Comparison of ENCODE assay signal across 22 cellular contexts in genomic region chr3:67719333-67719732, GRCh38.
DNase-seq lines count a peak whose midpoint lies in the region; ATAC-seq and TF ChIP-seq lines count a peak whose summit lies in the region.
"Had no signal": no experiment of that assay in that cellular context is flagged by ENCODE, and none has a peak within 500 bp of the region (broad histone marks: within the 10 kb centered on the region; RNA-seq: fewer than 3 reads in every experiment).

No MANE protein-coding gene starts in this region.

- H3K36me3 Mint-ChIP-seq in HFFc6 (ENCODE audit: low read depth), result peaks cover 21% of the 10 kb centered on the region
- peaks cover 6% of the 10 kb centered on the region for H3K36me3 Mint-ChIP-seq in osteocyte (ENCODE audit: unreplicated experiment)
- H3K36me3 Mint-ChIP-seq in natural killer cell, result peaks cover 23% of the 10 kb centered on the region

- H3K9me3 Mint-ChIP-seq in HFFc6, result peaks cover 9% of the 10 kb centered on the region
- peaks cover 33% of the 10 kb centered on the region for H3K9me3 Mint-ChIP-seq in osteocyte (ENCODE audit: unreplicated experiment)
- H3K9me3 Mint-ChIP-seq in natural killer cell, result peaks cover 5 to 6% of the 10 kb centered on the region in 2 donors

- intact Hi-C loops in natural killer cell (cut with micrococcal nuclease), result no loop called here

- H3K9me3 ChIP-seq in MG63, result no peaks in the 10 kb centered on the region; the same call in 1 of the 2 replicates
- H3K9me3 ChIP-seq: body of pancreas, colonic mucosa had no signal

- no peak overlapping the region for H3K27ac ChIP-seq in RWPE1
- H3K27ac ChIP-seq: body of pancreas, colonic mucosa, KMS-11 had no signal

- no peak for TF ChIP-seq CTCF in HFFc6 (IDR thresholded peaks at IDR 0.05)
- TF ChIP-seq CTCF in RWPE1 (conservative IDR thresholded peaks at IDR 0.05; ENCODE audit: low read depth), result no peak
- TF ChIP-seq CTCF in epithelial cell of esophagus (IDR thresholded peaks at IDR 0.05; ENCODE audit: insufficient read depth, low read depth, low read length, missing control alignments), result no peak
- TF ChIP-seq CTCF in osteocyte (IDR thresholded peaks at IDR 0.05), result no peak
- TF ChIP-seq CTCF in natural killer cell (IDR thresholded peaks at IDR 0.05), result no peak

- no peak for ATAC-seq in natural killer cell
- ATAC-seq: activated naive CD4-positive, alpha-beta T cell treated with anti-CD3 and anti-CD28 coated beads, Interleukin-2, amount 50 U/mL, for 72 hours; activated T-cell treated with anti-CD3 and anti-CD28 coated beads, Interleukin-2, amount 50 U/mL, for 72 hours; body of pancreas had no signal

- CTCF ChIA-PET in RWPE1 (lab: Yijun Ruan, JAX), result no interaction called here

- H3K4me3 ChIP-seq in epithelial cell of esophagus (ENCODE audit: low read length), result no peak overlapping the region
- no peak overlapping the region for H3K4me3 ChIP-seq in MG63
- H3K4me3 ChIP-seq: body of pancreas, colonic mucosa had no signal

- H3K4me1 Mint-ChIP-seq in HFFc6 (ENCODE audit: low read depth), result peaks cover 60% of the 10 kb centered on the region
- H3K4me1 Mint-ChIP-seq in osteocyte (ENCODE audit: unreplicated experiment), result peaks cover 12% of the 10 kb centered on the region
- no peaks in the 10 kb centered on the region for H3K4me1 Mint-ChIP-seq in natural killer cell
- H3K4me1 Mint-ChIP-seq: immature natural killer cell had no signal

- no peaks in the 10 kb centered on the region for H3K27me3 ChIP-seq in MG63
- H3K27me3 ChIP-seq: body of pancreas, colonic mucosa had no signal

- H3K36me3 ChIP-seq in MG63, result no peaks in the 10 kb centered on the region
- H3K36me3 ChIP-seq: colonic mucosa had no signal

- POLR2A ChIA-PET in RWPE1 (lab: Yijun Ruan, JAX; ENCODE audit: low non-redundant PET), result no interaction called here

- no peak overlapping the region for H3K4me3 Mint-ChIP-seq in HFFc6
- no peak overlapping the region for H3K4me3 Mint-ChIP-seq in osteocyte (ENCODE audit: unreplicated experiment)
- H3K4me3 Mint-ChIP-seq in natural killer cell, result no peak overlapping the region
- H3K4me3 Mint-ChIP-seq: activated T-cell treated with anti-CD3 and anti-CD28 coated beads, Interleukin-2, amount 50 U/mL, for 72 hours; immature natural killer cell had no signal

- H3K27me3 Mint-ChIP-seq in HFFc6 (ENCODE audit: insufficient read depth), result no peaks in the 10 kb centered on the region
- no peaks in the 10 kb centered on the region for H3K27me3 Mint-ChIP-seq in osteocyte (ENCODE audit: unreplicated experiment)
- H3K27me3 Mint-ChIP-seq in natural killer cell (ENCODE audit: low read depth in 2 of 2), result peaks cover 0 to 9% of the 10 kb centered on the region in 2 donors

- DNase-seq in HFFc6, result peak; percentile 49
- DNase-seq in RWPE1 (ENCODE audit: low spot score), result peak; percentile 12
- peak; percentile 14 for DNase-seq in epithelial cell of esophagus (ENCODE audit: low read depth)
- DNase-seq in osteocyte (ENCODE audit: extremely low spot score, unreplicated experiment), result no peak
- no peak for DNase-seq in natural killer cell
- DNase-seq in stimulated activated CD4-positive, alpha-beta T cell treated with anti-CD3 and anti-CD28 coated beads, Interleukin-15, amount 100 ng/mL, for 24 hours, result no peak
- no peak for DNase-seq in MG63
- no peak for DNase-seq in stimulated activated CD4-positive, alpha-beta T cell treated with anti-CD3 and anti-CD28 coated beads, Interleukin-12 subunit alpha, Interleukin-12 subunit beta, amount 100 ng/mL, for 4 hours
- DNase-seq: activated CD4-positive, alpha-beta T cell treated with anti-CD3 and anti-CD28 coated beads for 1 hour; activated T-cell treated with anti-CD3 and anti-CD28 coated beads, Interleukin-2, amount 50 U/mL, for 72 hours; AML-193; body of pancreas; colonic mucosa; DMS53; immature natural killer cell; NCI-H1694; NCI-H2171 treated with DMSO at 0.1 percent for 48 hours; NCI-H526 treated with DMSO at 0.1 percent for 48 hours; stimulated activated CD4-positive, alpha-beta T cell treated with anti-CD3 and anti-CD28 coated beads, Interleukin-4, amount 100 ng/mL, for 24 hours; stimulated activated naive CD4-positive, alpha-beta T cell treated with Interleukin-2 at 50 U/mL for 16 hours had no signal

- peak overlapping the region; percentile 77 for H3K27ac Mint-ChIP-seq in HFFc6
- peak overlapping the region; percentile 59 for H3K27ac Mint-ChIP-seq in osteocyte (ENCODE audit: unreplicated experiment)
- no peak overlapping the region for H3K27ac Mint-ChIP-seq in natural killer cell
- H3K27ac Mint-ChIP-seq: activated naive CD4-positive, alpha-beta T cell treated with anti-CD3 and anti-CD28 coated beads, Interleukin-2, amount 50 U/mL, for 72 hours; activated T-cell treated with anti-CD3 and anti-CD28 coated beads, Interleukin-2, amount 50 U/mL, for 72 hours; immature natural killer cell had no signal

Comparison
In these comparisons a context has a peak if more than half of its experiments do, and no peak if none do; other contexts are left out.
1. DNase-seq: peak in HFFc6 (single experiment), RWPE1 (single experiment) and epithelial cell of esophagus (single experiment); none in osteocyte (single experiment), natural killer cell (single experiment), stimulated activated CD4-positive, alpha-beta T cell treated with anti-CD3 and anti-CD28 coated beads, Interleukin-15, amount 100 ng/mL, for 24 hours (single experiment), MG63 (single experiment) and stimulated activated CD4-positive, alpha-beta T cell treated with anti-CD3 and anti-CD28 coated beads, Interleukin-12 subunit alpha, Interleukin-12 subunit beta, amount 100 ng/mL, for 4 hours (single experiment).
2. H3K27ac Mint-ChIP-seq: peak in HFFc6 (single experiment) and osteocyte (single experiment); none in natural killer cell (0 of 2).